In genomic region chr18:58253318-58253717, GRCh38 we compare ENCODE assay signal across 26 cellular contexts.
"Had no signal": no experiment of that assay in that cellular context is flagged by ENCODE, and none has a peak within 500 bp of the region (broad histone marks: within the 10 kb centered on the region; RNA-seq: fewer than 3 reads in every experiment).

No MANE protein-coding gene starts in this region.

- H3K4me2 ChIP-seq: neural progenitor cell had no signal

- H3K4me3 ChIP-seq: esophagus squamous epithelium, heart right ventricle, lower lobe of right lung, mucosa of descending colon, neural progenitor cell, smooth muscle cell, suprapubic skin, vagina had no signal

- H2AFZ ChIP-seq: neural progenitor cell, parathyroid adenoma had no signal

- H3K27ac ChIP-seq: esophagus squamous epithelium, lower lobe of right lung, neural progenitor cell, parathyroid adenoma, suprapubic skin, vagina had no signal

- DNase-seq: cortex of kidney; effector memory CD8-positive, alpha-beta T cell; erythroblast; esophagus squamous epithelium; glutamatergic neuron; heart right ventricle; hypothalamus; immature natural killer cell; islet precursor cell; kidney glomerular epithelial cell; left colon; left ventricle myocardium superior; lower lobe of right lung; mucosa of descending colon; naive B cell; stimulated activated CD4-positive, alpha-beta T cell treated with anti-CD3 and anti-CD28 coated beads, Interleukin-12 subunit alpha, Interleukin-12 subunit beta, amount 100 ng/mL, for 4 hours; stimulated activated CD4-positive, alpha-beta T cell treated with anti-CD3 and anti-CD28 coated beads, Interleukin-1b, Interleukin-23, amount 100 ng/mL, for 48 hours; stimulated activated CD4-positive, alpha-beta T cell treated with anti-CD3 and anti-CD28 coated beads, Interleukin-4, amount 100 ng/mL, for 1 hour; stimulated activated CD8-positive, alpha-beta memory T cell treated with anti-CD3 and anti-CD28 coated beads, Interleukin-4, amount 100 ng/mL, for 48 hours; stimulated activated naive CD4-positive, alpha-beta T cell; stimulated activated naive CD8-positive, alpha-beta T cell treated with anti-CD3 and anti-CD28 coated beads, Interleukin-15, amount 100 ng/mL, for 72 hours had no signal

- H3K9me3 ChIP-seq: esophagus squamous epithelium, heart right ventricle, lower lobe of right lung, mucosa of descending colon, suprapubic skin, vagina had no signal

- H3K27me3 ChIP-seq: esophagus squamous epithelium, heart right ventricle, neural progenitor cell, suprapubic skin, vagina had no signal

- H3K79me2 ChIP-seq: parathyroid adenoma had no signal

- H3K36me3 ChIP-seq: heart right ventricle, neural progenitor cell, vagina had no signal

- H3K4me1 ChIP-seq: esophagus squamous epithelium, lower lobe of right lung, suprapubic skin had no signal
